In the genomic region with DNA sequence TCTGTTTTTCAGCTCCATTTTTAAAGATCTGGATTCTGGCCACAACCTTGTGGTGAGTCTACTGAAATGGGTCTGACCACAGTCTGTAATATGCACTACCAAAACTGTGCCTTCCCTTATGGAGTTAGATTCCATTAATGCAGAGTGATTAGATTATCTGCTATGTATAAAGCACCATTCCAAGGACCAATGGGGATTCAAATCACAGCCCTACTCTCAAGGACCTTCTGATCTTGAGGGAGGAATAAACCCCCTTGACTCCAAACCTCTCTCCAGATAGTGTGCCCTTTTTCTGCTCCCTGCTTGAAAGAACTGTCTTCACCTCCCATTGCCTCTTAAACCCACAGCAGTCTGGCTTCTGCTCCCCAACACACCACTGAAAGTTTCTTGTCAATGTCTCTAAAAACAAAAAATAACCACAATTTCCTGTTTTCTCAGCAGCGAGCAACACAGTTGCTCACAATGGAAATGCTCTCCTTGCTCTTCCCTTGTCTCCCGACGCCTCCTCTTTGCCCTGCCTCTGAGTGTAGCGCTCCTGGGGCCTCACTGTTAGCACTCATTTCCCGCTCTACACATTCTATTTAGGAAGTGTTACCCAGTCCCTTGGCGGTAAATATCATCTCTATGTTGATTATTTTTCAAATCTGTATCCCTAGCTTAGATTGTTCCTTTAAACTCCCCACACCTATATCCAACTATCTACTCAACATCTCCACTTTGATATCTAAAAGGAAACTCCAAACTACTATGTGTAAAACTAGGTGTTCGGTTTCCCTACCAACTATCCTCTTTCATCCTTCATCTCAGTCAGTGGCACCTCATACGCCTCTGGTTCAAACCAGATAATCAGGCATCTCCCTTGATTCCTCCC, we compare ENCODE assay signal across 9 cellular contexts. TPM values are rescaled to one million over a fixed set of nuclear protein-coding genes. Genes with fewer than 3 reads are reported as not detected.
A peak's percentile ranks its signal among the peaks of the same experiment; 100 is the strongest.
DNase-seq lines count a peak whose midpoint lies in the region; ATAC-seq and TF ChIP-seq lines count a peak whose summit lies in the region.
"Had no signal": no experiment of that assay in that cellular context is flagged by ENCODE, and none has a peak within 500 bp of the region (broad histone marks: within the 10 kb centered on the region; RNA-seq: fewer than 3 reads in every experiment).

No MANE protein-coding gene starts in this region.

- no peak overlapping the region for H3K27ac ChIP-seq in PC-9
- H3K27ac ChIP-seq in smooth muscle cell (ENCODE audit: low read depth), result no peak overlapping the region
- H3K27ac ChIP-seq: neutrophil had no signal

- no peaks in the 10 kb centered on the region for H3K9me2 ChIP-seq in PC-9 (ENCODE audit: insufficient read depth)

- no peaks in the 10 kb centered on the region for H3F3A ChIP-seq in PC-9 (ENCODE audit: insufficient read depth, low read depth)
- no peaks in the 10 kb centered on the region for H3F3A ChIP-seq in smooth muscle cell (ENCODE audit: low read depth)

- CTCF ChIA-PET in WTC11 (lab: Charles Lee), result no interaction called here
- CTCF ChIA-PET in PC-9 (lab: Charles Lee), result no interaction called here

- H3K36me3 ChIP-seq in PC-9 (ENCODE audit: low read depth), result 0 out of 2 replicates have a peak, but pooled peaks cover 4% of the 10 kb centered on the region
- no peaks in the 10 kb centered on the region for H3K36me3 ChIP-seq in smooth muscle cell (ENCODE audit: low read depth)
- H3K36me3 ChIP-seq: neutrophil had no signal

- intact Hi-C loops in natural killer cell (cut with micrococcal nuclease) (no loop called here), PC-9 (cut with micrococcal nuclease; ENCODE audit: unreplicated experiment) (no loop called here)

- H3K27me3 ChIP-seq in PC-9 (ENCODE audit: insufficient read depth, low read depth), result no peaks in the 10 kb centered on the region
- H3K27me3 ChIP-seq in smooth muscle cell (ENCODE audit: low read depth), result no peaks in the 10 kb centered on the region
- H3K27me3 ChIP-seq: neutrophil had no signal

- no peaks in the 10 kb centered on the region for H3K27me3 Mint-ChIP-seq in WTC11 (ENCODE audit: low read depth)
- no peaks in the 10 kb centered on the region for H3K27me3 Mint-ChIP-seq in natural killer cell (ENCODE audit: low read depth in 2 of 2)

- peak overlapping the region; percentile 38 for H3K27ac Mint-ChIP-seq in WTC11
- H3K27ac Mint-ChIP-seq in natural killer cell, result peak overlapping the region; percentile 34 to 35

- H3K79me2 ChIP-seq in PC-9 (ENCODE audit: low read depth) (peaks cover 15% of the 10 kb centered on the region), smooth muscle cell (ENCODE audit: low read depth) (no peaks in the 10 kb centered on the region)

- H3K4me1 ChIP-seq in PC-9 (replicated peaks; ENCODE audit: insufficient read depth) (no peaks in the 10 kb centered on the region), smooth muscle cell (ENCODE audit: low read depth) (no peaks in the 10 kb centered on the region)

- no TSS peak for BruUV-seq in PC-9 (replicated peaks; lab: Mats Ljungman, UMichigan)

- H3K4me3 Mint-ChIP-seq in WTC11, result no peak overlapping the region
- H3K4me3 Mint-ChIP-seq in natural killer cell, result peak overlapping the region; percentile 70

- POLR2A ChIA-PET in WTC11 (lab: Charles Lee), result no interaction called here
- POLR2A ChIA-PET in PC-9 (lab: Charles Lee; ENCODE audit: unreplicated experiment), result no interaction called here

- H3K4me1 Mint-ChIP-seq in WTC11, result peaks cover 49% of the 10 kb centered on the region
- peaks cover 11 to 19% of the 10 kb centered on the region in 2 donors for H3K4me1 Mint-ChIP-seq in natural killer cell

- H3K36me3 Mint-ChIP-seq in WTC11 (peaks cover 22% of the 10 kb centered on the region), natural killer cell (no peaks in the 10 kb centered on the region)

- H3K9me3 ChIP-seq in PC-9 (ENCODE audit: insufficient read depth, low read depth) (no peaks in the 10 kb centered on the region; the same call in 1 of the 2 replicates), smooth muscle cell (replicated peaks; ENCODE audit: low read depth) (no peaks in the 10 kb centered on the region)
- H3K9me3 ChIP-seq: neutrophil had no signal

- no peak overlapping the region for H3K4me3 ChIP-seq in PC-9
- no peak overlapping the region for H3K4me3 ChIP-seq in smooth muscle cell

- H2AFZ ChIP-seq in PC-9 (no peak overlapping the region), smooth muscle cell (ENCODE audit: low read depth) (no peak overlapping the region)

- ATAC-seq in GM18909 (IDR thresholded peaks at IDR 0.05; ENCODE audit: poor library complexity, unreplicated experiment) (peak; percentile 89), HG03066 (IDR thresholded peaks at IDR 0.05; ENCODE audit: low read depth, unreplicated experiment) (peak; percentile 90), WTC11 (peak; percentile 66), natural killer cell (peak in 2 of 3 donors; percentile 57 to 59)

- no peak overlapping the region for H3K9ac ChIP-seq in smooth muscle cell (ENCODE audit: low read depth)

- H4K20me1 ChIP-seq in PC-9 (ENCODE audit: insufficient read depth), result no peaks in the 10 kb centered on the region
- H4K20me1 ChIP-seq in smooth muscle cell (ENCODE audit: low read depth), result peaks cover 20% of the 10 kb centered on the region

- H3K9me3 Mint-ChIP-seq in WTC11 (peaks cover 4% of the 10 kb centered on the region; the same call in 1 of the 2 replicates), natural killer cell (no peaks in the 10 kb centered on the region)

- DNase-seq in A172 (ENCODE audit: low spot score), result peak; percentile 10
- DNase-seq in WTC11 (ENCODE audit: low spot score), result no peak
- DNase-seq in natural killer cell, result no peak
- DNase-seq in PC-9, result no peak
- DNase-seq in smooth muscle cell (lab: John Stamatoyannopoulos, UW; ENCODE audit: unreplicated experiment), result no peak
- no peak for DNase-seq in SW 1271 (lab: John Stamatoyannopoulos, UW)

- TF ChIP-seq CTCF in WTC11 (IDR thresholded peaks at IDR 0.05) (no peak), natural killer cell (IDR thresholded peaks at IDR 0.05) (no peak), PC-9 (conservative IDR thresholded peaks at IDR 0.05) (no peak), smooth muscle cell (IDR thresholded peaks at IDR 0.05; ENCODE audit: borderline replicate concordance, insufficient read depth, poor library complexity, severe bottlenecking) (no peak)

- WGBS in smooth muscle cell (ENCODE audit: low lambda C conversion rate), result 93% methylated on average over 8 of the region's 8 CpGs

- H3K4me2 ChIP-seq in PC-9, result no peak overlapping the region
- no peak overlapping the region for H3K4me2 ChIP-seq in smooth muscle cell

TF ChIP-seq in WTC11, 78 proteins besides CTCF, POLR2A, EP300 and RAD21 (continues in another document):
- TF ChIP-seq, protein P1, sequence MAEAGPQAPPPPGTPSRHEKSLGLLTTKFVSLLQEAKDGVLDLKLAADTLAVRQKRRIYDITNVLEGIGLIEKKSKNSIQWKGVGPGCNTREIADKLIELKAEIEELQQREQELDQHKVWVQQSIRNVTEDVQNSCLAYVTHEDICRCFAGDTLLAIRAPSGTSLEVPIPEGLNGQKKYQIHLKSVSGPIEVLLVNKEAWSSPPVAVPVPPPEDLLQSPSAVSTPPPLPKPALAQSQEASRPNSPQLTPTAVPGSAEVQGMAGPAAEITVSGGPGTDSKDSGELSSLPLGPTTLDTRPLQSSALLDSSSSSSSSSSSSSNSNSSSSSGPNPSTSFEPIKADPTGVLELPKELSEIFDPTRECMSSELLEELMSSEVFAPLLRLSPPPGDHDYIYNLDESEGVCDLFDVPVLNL (CRISPR knock-in tag; IDR thresholded peaks at IDR 0.05; ENCODE audit: borderline replicate concordance, low read depth), result no peak
- no peak for TF ChIP-seq TEAD4 (CRISPR knock-in tag; IDR thresholded peaks at IDR 0.05)
- TF ChIP-seq, protein P2, sequence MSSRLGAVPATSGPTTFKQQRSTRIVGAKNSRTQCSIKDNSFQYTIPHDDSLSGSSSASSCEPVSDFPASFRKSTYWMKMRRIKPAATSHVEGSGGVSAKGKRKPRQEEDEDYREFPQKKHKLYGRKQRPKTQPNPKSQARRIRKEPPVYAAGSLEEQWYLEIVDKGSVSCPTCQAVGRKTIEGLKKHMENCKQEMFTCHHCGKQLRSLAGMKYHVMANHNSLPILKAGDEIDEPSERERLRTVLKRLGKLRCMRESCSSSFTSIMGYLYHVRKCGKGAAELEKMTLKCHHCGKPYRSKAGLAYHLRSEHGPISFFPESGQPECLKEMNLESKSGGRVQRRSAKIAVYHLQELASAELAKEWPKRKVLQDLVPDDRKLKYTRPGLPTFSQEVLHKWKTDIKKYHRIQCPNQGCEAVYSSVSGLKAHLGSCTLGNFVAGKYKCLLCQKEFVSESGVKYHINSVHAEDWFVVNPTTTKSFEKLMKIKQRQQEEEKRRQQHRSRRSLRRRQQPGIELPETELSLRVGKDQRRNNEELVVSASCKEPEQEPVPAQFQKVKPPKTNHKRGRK (CRISPR knock-in tag; IDR thresholded peaks at IDR 0.05; ENCODE audit: borderline replicate concordance), result no peak
- TF ChIP-seq, protein P3, sequence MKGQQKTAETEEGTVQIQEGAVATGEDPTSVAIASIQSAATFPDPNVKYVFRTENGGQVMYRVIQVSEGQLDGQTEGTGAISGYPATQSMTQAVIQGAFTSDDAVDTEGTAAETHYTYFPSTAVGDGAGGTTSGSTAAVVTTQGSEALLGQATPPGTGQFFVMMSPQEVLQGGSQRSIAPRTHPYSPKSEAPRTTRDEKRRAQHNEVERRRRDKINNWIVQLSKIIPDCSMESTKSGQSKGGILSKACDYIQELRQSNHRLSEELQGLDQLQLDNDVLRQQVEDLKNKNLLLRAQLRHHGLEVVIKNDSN (CRISPR knock-in tag; IDR thresholded peaks at IDR 0.05), result no peak
- TF ChIP-seq, protein P4, sequence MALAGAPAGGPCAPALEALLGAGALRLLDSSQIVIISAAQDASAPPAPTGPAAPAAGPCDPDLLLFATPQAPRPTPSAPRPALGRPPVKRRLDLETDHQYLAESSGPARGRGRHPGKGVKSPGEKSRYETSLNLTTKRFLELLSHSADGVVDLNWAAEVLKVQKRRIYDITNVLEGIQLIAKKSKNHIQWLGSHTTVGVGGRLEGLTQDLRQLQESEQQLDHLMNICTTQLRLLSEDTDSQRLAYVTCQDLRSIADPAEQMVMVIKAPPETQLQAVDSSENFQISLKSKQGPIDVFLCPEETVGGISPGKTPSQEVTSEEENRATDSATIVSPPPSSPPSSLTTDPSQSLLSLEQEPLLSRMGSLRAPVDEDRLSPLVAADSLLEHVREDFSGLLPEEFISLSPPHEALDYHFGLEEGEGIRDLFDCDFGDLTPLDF (CRISPR knock-in tag; IDR thresholded peaks at IDR 0.05), result no peak
- no peak for TF ChIP-seq SOX15 (CRISPR knock-in tag; IDR thresholded peaks at IDR 0.05)
- TF ChIP-seq FOXP1 (CRISPR knock-in tag; IDR thresholded peaks at IDR 0.05; ENCODE audit: borderline replicate concordance), result no peak

RNA-seq across cellular contexts. Expression of a gene that starts 13.6 kb away (rescaled TPM):
- total RNA-seq in A172 (2014; rRNA removed; shearing (Covaris generic)), result 7.2 and 10.5 TPM in 2 replicates
- total RNA-seq in WTC11 (2021), result 50.8 to 59.4 TPM (median 57.0 TPM) in 3 replicates
- 10 to 100 TPM; 12.9 to 25.8 (median 16.0) TPM for total RNA-seq in natural killer cell
- total RNA-seq in PC-9 (2021), result 18.6 and 20.3 TPM in 2 replicates
- 12.5 and 18.2 TPM in 2 replicates for total RNA-seq in smooth muscle cell
- polyA plus RNA-seq in smooth muscle cell, result 4.7 and 8.1 TPM in 2 replicates

RNA-seq across cellular contexts. Expression of a gene that starts 45.6 kb away (rescaled TPM):
- total RNA-seq in A172 (2014; rRNA removed; shearing (Covaris generic)), result 5.9 and 8.7 TPM in 2 replicates
- 21.1 to 24.0 TPM (median 23.0 TPM) in 3 replicates for total RNA-seq in WTC11 (2021)
- under 1 TPM; 0.14 to 0.70 (median 0.27) TPM for total RNA-seq in natural killer cell
- total RNA-seq in PC-9 (2021), result 18.2 and 18.3 TPM in 2 replicates
- total RNA-seq in smooth muscle cell, result 2.2 and 2.4 TPM in 2 replicates
- polyA plus RNA-seq in smooth muscle cell, result 0.40 and 2.0 TPM in 2 replicates
